16 cellular contexts compared by ENCODE assay signal in the genomic region with DNA sequence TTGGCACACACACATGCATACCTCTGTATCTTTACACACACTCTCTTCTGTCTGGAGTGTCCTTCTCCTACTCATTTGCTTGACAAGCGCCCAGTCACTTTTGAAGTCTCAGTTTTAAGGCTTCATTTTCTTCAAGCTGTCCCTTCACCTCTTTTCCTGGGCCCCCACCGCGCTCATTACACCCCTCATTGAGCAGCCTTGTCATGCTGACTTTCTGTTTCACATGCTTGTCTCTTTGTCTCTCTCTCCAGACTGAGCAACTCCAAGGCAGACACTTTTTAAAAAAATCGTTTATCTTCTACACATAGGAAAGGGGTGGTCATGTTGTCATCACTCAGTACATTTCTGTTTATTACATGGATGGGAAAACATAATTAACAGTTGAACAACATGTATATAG.
DNase-seq lines count a peak whose midpoint lies in the region; ATAC-seq, FAIRE-seq and TF ChIP-seq lines count a peak whose summit lies in the region.
"Had no signal": no experiment of that assay in that cellular context is flagged by ENCODE, and none has a peak within 500 bp of the region (broad histone marks: within the 10 kb centered on the region; RNA-seq: fewer than 3 reads in every experiment).

No MANE protein-coding gene starts in this region.

- ATAC-seq in GM18517 (IDR thresholded peaks at IDR 0.05; ENCODE audit: unreplicated experiment) (peak; percentile 68), GM19467 (IDR thresholded peaks at IDR 0.05; ENCODE audit: unreplicated experiment) (peak; percentile 60), HG02798 (IDR thresholded peaks at IDR 0.05; ENCODE audit: poor library complexity, unreplicated experiment) (peak; percentile 89), HG03469 (IDR thresholded peaks at IDR 0.05; ENCODE audit: unreplicated experiment) (peak; percentile 72)
- no peak for ATAC-seq in activated CD4-positive, alpha-beta T cell treated with anti-CD3 and anti-CD28 coated beads for 36 hours
- ATAC-seq in activated CD4-positive, CD25-positive, alpha-beta regulatory T cell treated with anti-CD3 and anti-CD28 coated beads, Interleukin-2, amount 50 U/mL, for 24 hours = no peak
- ATAC-seq: left lung, SK-N-SH treated with all-trans-retinoic acid at 6 μM for 48 hours had no signal

- H3K36me3 Mint-ChIP-seq in activated CD4-positive, alpha-beta T cell treated with anti-CD3 and anti-CD28 coated beads for 36 hours (ENCODE audit: low read depth) = no peaks in the 10 kb centered on the region

- no peaks in the 10 kb centered on the region for H3K4me1 Mint-ChIP-seq in activated CD4-positive, alpha-beta T cell treated with anti-CD3 and anti-CD28 coated beads for 36 hours

- CTCF ChIA-PET in activated CD4-positive, alpha-beta T cell treated with anti-CD3 and anti-CD28 coated beads for 36 hours (lab: Charles Lee) = no interaction called here

- H3K9me3 Mint-ChIP-seq in activated CD4-positive, alpha-beta T cell treated with anti-CD3 and anti-CD28 coated beads for 36 hours (ENCODE audit: low read depth) = no peaks in the 10 kb centered on the region

- POLR2A ChIA-PET in activated CD4-positive, alpha-beta T cell treated with anti-CD3 and anti-CD28 coated beads for 36 hours (lab: Charles Lee) = no interaction called here

- intact Hi-C loops in activated CD4-positive, alpha-beta T cell treated with anti-CD3 and anti-CD28 coated beads for 36 hours (cut with DNase I, micrococcal nuclease) = loop anchor here (10.0 kb wide), 2 partner anchors 334 to 484 kb away; no protein-coding TSS in a partner anchor

- no peaks in the 10 kb centered on the region for H3K27me3 Mint-ChIP-seq in activated CD4-positive, alpha-beta T cell treated with anti-CD3 and anti-CD28 coated beads for 36 hours

- no peak for TF ChIP-seq POLR2A in H54 (IDR thresholded peaks at IDR 0.05; ENCODE audit: low read depth, low read length)

- no peak for FAIRE-seq in H54 (lab: Jason Lieb, UNC)

- H3K27ac Mint-ChIP-seq in activated CD4-positive, alpha-beta T cell treated with anti-CD3 and anti-CD28 coated beads for 36 hours = no peak overlapping the region

- no peak overlapping the region for H3K4me3 Mint-ChIP-seq in activated CD4-positive, alpha-beta T cell treated with anti-CD3 and anti-CD28 coated beads for 36 hours

- no peak for DNase-seq in activated CD4-positive, alpha-beta T cell treated with anti-CD3 and anti-CD28 coated beads for 36 hours
- DNase-seq in NCI-H345 (lab: John Stamatoyannopoulos, UW) (no peak), H54 (ENCODE audit: insufficient read length, low spot score) (no peak)
- DNase-seq: activated naive CD4-positive, alpha-beta T cell treated with Interleukin-2 at 50 U/mL for 16 hours; Caco-2; dorsolateral prefrontal cortex; hypothalamus; left lung; NCI-H1417 treated with DMSO at 0.1 percent for 48 hours; testis had no signal

Comparison
In these comparisons a context has a peak if more than half of its experiments do, and no peak if none do; other contexts are left out.
1. ATAC-seq: peak in GM18517 (single experiment), GM19467 (single experiment), HG02798 (single experiment) and HG03469 (single experiment); none in activated CD4-positive, alpha-beta T cell treated with anti-CD3 and anti-CD28 coated beads for 36 hours (single experiment) and activated CD4-positive, CD25-positive, alpha-beta regulatory T cell treated with anti-CD3 and anti-CD28 coated beads, Interleukin-2, amount 50 U/mL, for 24 hours (0 of 2).